Comparison of ENCODE assay signal across 1 cellular context in genomic region chr14:23300687-23301223, GRCh38.
A peak's percentile ranks its signal among the peaks of the same experiment; 100 is the strongest.
TF ChIP-seq lines count a peak whose summit lies in the region.

No MANE protein-coding gene starts in this region.

TF ChIP-seq in GM12878, 131 proteins besides CTCF, POLR2A, EP300 and RAD21:
- TF ChIP-seq BMI1 (IDR thresholded peaks at IDR 0.05; ENCODE audit: borderline replicate concordance) (0 out of 2 replicates have a peak, but pooled peaks have one; percentile 15), BACH1 (IDR thresholded peaks at IDR 0.05; ENCODE audit: borderline replicate concordance) (no peak), SUZ12 (IDR thresholded peaks at IDR 0.05; ENCODE audit: unreplicated experiment) (no peak), SP1 (IDR thresholded peaks at IDR 0.05; ENCODE audit: low read depth, low read length) (no peak), CEBPZ (IDR thresholded peaks at IDR 0.05; ENCODE audit: low read depth, low read length) (no peak), TCF12 (IDR thresholded peaks at IDR 0.05; ENCODE audit: low read depth, low read length) (no peak), EGR1 (IDR thresholded peaks at IDR 0.05; ENCODE audit: borderline replicate concordance in 1 of 2, low read depth in 2 of 2, low read length in 2 of 2) (no peak), POLR2AphosphoS2 (IDR thresholded peaks at IDR 0.05; ENCODE audit: low read depth, low read length) (peak; percentile 24; the same call in 1 of the 2 replicates), ZNF217 (IDR thresholded peaks at IDR 0.05) (no peak), RELA (IDR thresholded peaks at IDR 0.05; ENCODE audit: borderline replicate concordance, partially characterized antibody) (no peak), NBN (IDR thresholded peaks at IDR 0.05) (0 out of 2 replicates have a peak, but pooled peaks have one; percentile 16), PML (IDR thresholded peaks at IDR 0.05; ENCODE audit: low read length) (no peak), GABPA (IDR thresholded peaks at IDR 0.05; ENCODE audit: low read depth) (no peak), PKNOX1 (IDR thresholded peaks at IDR 0.05) (no peak), CBFB (IDR thresholded peaks at IDR 0.05; ENCODE audit: low read depth) (no peak), SUPT20H (IDR thresholded peaks at IDR 0.05; ENCODE audit: borderline replicate concordance, control insufficient read depth, low read depth, low read length) (no peak), RUNX3 (IDR thresholded peaks at IDR 0.05; ENCODE audit: low read length) (no peak), ZBTB40 (IDR thresholded peaks at IDR 0.05; ENCODE audit: borderline replicate concordance) (peak; percentile 22; the same call in 1 of the 2 replicates), DPF2 (IDR thresholded peaks at IDR 0.05) (no peak), MLLT1 (IDR thresholded peaks at IDR 0.05) (peak; percentile 73), E4F1 (IDR thresholded peaks at IDR 0.05; ENCODE audit: borderline replicate concordance, partially characterized antibody) (no peak), CBX3 (IDR thresholded peaks at IDR 0.05; ENCODE audit: borderline replicate concordance, low read depth) (no peak), STAT1 (conservative IDR thresholded peaks at IDR 0.05) (no peak), CHD4 (IDR thresholded peaks at IDR 0.05) (no peak), IRF4 (IDR thresholded peaks at IDR 0.05; ENCODE audit: low read depth, low read length) (no peak), NR2C2 (IDR thresholded peaks at IDR 0.05; ENCODE audit: borderline replicate concordance, control insufficient read depth, insufficient read length, low read depth) (no peak), CEBPB (IDR thresholded peaks at IDR 0.05; ENCODE audit: borderline replicate concordance in 1 of 2, low read depth in 2 of 2, low read length in 2 of 2) (no peak), IKZF1 (conservative IDR thresholded peaks at IDR 0.05) (no peak), ZNF274 (IDR thresholded peaks at IDR 0.05; ENCODE audit: insufficient read depth, insufficient read length) (no peak), HDGF (IDR thresholded peaks at IDR 0.05) (no peak)
